Comparison of ENCODE assay signal across 25 cellular contexts in the genomic region with DNA sequence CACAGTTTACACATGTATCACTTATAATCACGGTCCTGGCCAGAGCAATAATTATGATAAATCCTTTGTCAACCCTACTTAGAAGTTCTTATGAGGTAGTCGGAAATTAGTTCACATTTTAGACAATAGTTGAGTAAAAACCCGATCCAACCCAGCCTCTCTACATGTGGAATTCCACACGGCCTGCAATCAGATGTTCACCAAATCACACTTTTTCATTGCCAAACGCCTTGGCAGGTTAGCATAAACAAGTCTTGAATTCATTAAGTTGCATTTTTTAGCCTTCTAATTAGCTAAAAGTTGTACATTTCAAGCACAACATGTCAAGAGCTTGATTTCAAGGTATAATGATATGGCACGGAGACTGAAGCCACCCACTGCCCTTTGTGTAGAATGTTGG.
"Had no signal": no experiment of that assay in that cellular context is flagged by ENCODE, and none has a peak within 500 bp of the region (broad histone marks: within the 10 kb centered on the region; RNA-seq: fewer than 3 reads in every experiment).

No MANE protein-coding gene starts in this region.

- FAIRE-seq: small intestine, urothelium cell line had no signal

- H3K4me3 ChIP-seq: neural progenitor cell, ovary, psoas muscle, right lobe of liver, sigmoid colon, stomach, thoracic aorta, thyroid gland, tibial nerve, upper lobe of left lung, vagina had no signal

- H3K36me3 ChIP-seq: neural progenitor cell, ovary, right lobe of liver, sigmoid colon, stomach, thyroid gland, upper lobe of left lung, vagina had no signal

- H3K9ac ChIP-seq: neural progenitor cell, parathyroid adenoma had no signal

- H3K27ac ChIP-seq: neural progenitor cell, ovary, parathyroid adenoma, psoas muscle, right lobe of liver, sigmoid colon, stomach, thoracic aorta, thyroid gland, tibial nerve, upper lobe of left lung, vagina had no signal

- H3K4me2 ChIP-seq: neural progenitor cell had no signal

- H3K9me3 ChIP-seq: ovary, psoas muscle, right lobe of liver, thoracic aorta, thyroid gland, vagina had no signal

- H3K27me3 ChIP-seq: neural progenitor cell, ovary, right lobe of liver, thyroid gland, tibial nerve, upper lobe of left lung, vagina had no signal

- ATAC-seq: psoas muscle; right cardiac atrium; right lobe of liver; stimulated activated effector memory CD8-positive, alpha-beta T cell treated with anti-CD3 and anti-CD28 coated beads, Interleukin-12 subunit alpha, Interleukin-12 subunit beta, amount 100 ng/mL, for 72 hours; stimulated activated naive B cell treated with anti-CD40 and anti-IgM and Interleukin-4, amounts not matched to agents 10 μg/mL and 1 μg/mL and 100 μg/mL, for 72 hours had no signal

- H2AFZ ChIP-seq: neural progenitor cell, parathyroid adenoma had no signal

- DNase-seq: occipital lobe; ovary; posterior cingulate gyrus; psoas muscle; right cardiac atrium; right lobe of liver; sigmoid colon; small intestine; stimulated activated CD4-positive, alpha-beta T cell treated with anti-CD3 and anti-CD28 coated beads, Interleukin-15, amount 100 ng/mL, for 24 hours; stimulated activated CD4-positive, alpha-beta T cell treated with anti-CD3 and anti-CD28 coated beads, Interleukin-2, amount 100 ng/mL, for 24 hours; stimulated activated CD4-positive, alpha-beta T cell treated with anti-CD3 and anti-CD28 coated beads, Interleukin-2, amount 100 ng/mL, for 48 hours; stimulated activated CD4-positive, alpha-beta T cell treated with anti-CD3 and anti-CD28 coated beads, Interleukin-4, amount 100 ng/mL, for 24 hours; stimulated activated naive B cell treated with anti-CD40 and anti-IgM and Interleukin-4, amounts not matched to agents 10 μg/mL and 1 μg/mL and 100 μg/mL, for 72 hours; stimulated activated naive CD4-positive, alpha-beta T cell treated with Interleukin-2 at 50 U/mL for 16 hours; stomach; thyroid gland; trophoblast cell; upper lobe of left lung had no signal

- H3K4me1 ChIP-seq: neural progenitor cell, parathyroid adenoma, psoas muscle, right lobe of liver, sigmoid colon, stomach, thyroid gland, tibial nerve, upper lobe of left lung, vagina had no signal

- H3K79me2 ChIP-seq: parathyroid adenoma had no signal
